In the genomic region with DNA sequence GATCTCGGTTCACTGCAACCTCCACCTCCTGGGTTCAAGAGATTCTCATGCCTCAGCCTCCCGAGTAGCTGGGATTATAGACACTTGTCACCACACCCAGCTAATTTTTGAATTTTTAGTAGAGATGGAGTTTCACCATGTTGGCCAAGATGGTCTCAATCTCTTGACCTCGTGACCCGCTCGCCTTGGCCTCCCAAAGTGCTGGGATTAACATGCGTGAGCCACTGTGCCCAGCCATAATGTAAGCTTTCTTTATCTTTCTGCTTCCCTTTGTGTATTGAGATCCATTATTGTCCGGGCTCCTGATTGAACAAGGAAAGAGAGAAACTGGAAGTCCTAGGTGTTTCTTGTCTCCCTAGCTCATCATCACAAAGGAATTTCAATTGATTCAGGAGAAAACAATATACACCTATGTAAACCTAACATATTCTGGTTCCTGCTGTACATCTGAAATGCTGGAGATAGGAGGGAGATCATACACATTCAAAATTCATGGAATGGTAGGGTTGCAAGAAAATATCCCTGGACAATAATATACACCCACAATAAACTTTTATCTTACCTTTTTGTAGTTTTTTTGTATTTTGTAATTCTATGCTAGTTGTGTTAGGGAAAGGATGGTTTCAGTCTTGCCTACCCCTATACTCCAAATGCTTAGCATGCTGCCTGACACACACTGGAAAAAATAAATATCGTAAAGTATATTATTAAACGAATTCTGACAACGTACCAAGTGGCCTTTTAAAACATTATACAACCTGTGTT, we compare ENCODE assay signal across 13 cellular contexts.
DNase-seq lines count a peak whose midpoint lies in the region; ATAC-seq and TF ChIP-seq lines count a peak whose summit lies in the region.
"Had no signal": no experiment of that assay in that cellular context is flagged by ENCODE, and none has a peak within 500 bp of the region (broad histone marks: within the 10 kb centered on the region; RNA-seq: fewer than 3 reads in every experiment).

No MANE protein-coding gene starts in this region.

- H3K27me3 ChIP-seq in RWPE2 (ENCODE audit: insufficient read depth, poor library complexity, severe bottlenecking) (no peaks in the 10 kb centered on the region), foreskin keratinocyte (no peaks in the 10 kb centered on the region), heart left ventricle (no peaks in the 10 kb centered on the region)

- CTCF ChIA-PET in Calu3 (lab: Charles Lee), result interaction anchor here (0.8 to 2.8 kb wide), 5 partner anchors 10 to 192 kb away, joined by 3 to 10 read pairs (median 3); no protein-coding TSS in a partner anchor

- intact Hi-C loops in Calu3 (cut with micrococcal nuclease; ENCODE audit: unreplicated experiment), result loop anchor here (2.0 kb wide), 1 partner anchor 126 kb away; no protein-coding TSS in a partner anchor
- intact Hi-C loops in heart left ventricle (cut with DNase I), result loop anchor here in 8 of 10 donors (2.0 to 10.0 kb wide), 6 partner anchors 92 to 1048 kb away; a partner anchor contains a TSS

- H3K4me3 ChIP-seq in RWPE2 (ENCODE audit: severe bottlenecking) (no peak overlapping the region), heart left ventricle (no peak overlapping the region)
- H3K4me3 ChIP-seq: GM12878, HAP-1 had no signal

- H3K9me3 ChIP-seq in RWPE2 (ENCODE audit: severe bottlenecking) (no peaks in the 10 kb centered on the region), heart left ventricle (no peaks in the 10 kb centered on the region)
- H3K9me3 ChIP-seq: Caco-2, HAP-1 had no signal

- H3K27me3 Mint-ChIP-seq in Calu3 (ENCODE audit: unreplicated experiment), result no peaks in the 10 kb centered on the region
- H3K27me3 Mint-ChIP-seq: IgD-negative memory B cell had no signal

- WGBS in heart left ventricle, 4 donors, result 92 to 97% (median 93%) methylated on average over 10 of the region's 10 CpGs

- H3K4me1 ChIP-seq in RWPE2 (ENCODE audit: insufficient read depth, poor library complexity, severe bottlenecking) (peaks cover 49% of the 10 kb centered on the region), foreskin keratinocyte (peaks cover 50% of the 10 kb centered on the region), heart left ventricle (peaks cover 0 to 25% (median 0%) of the 10 kb centered on the region in 12 donors)
- H3K4me1 ChIP-seq: HAP-1 had no signal

- no peaks in the 10 kb centered on the region for H3K36me3 ChIP-seq in RWPE2 (ENCODE audit: low read depth)
- H3K36me3 ChIP-seq in heart left ventricle, result no peaks in the 10 kb centered on the region
- H3K36me3 ChIP-seq: HAP-1 had no signal

- peaks cover 89% of the 10 kb centered on the region for H3K4me1 Mint-ChIP-seq in Calu3 (ENCODE audit: low read depth, unreplicated experiment)
- H3K4me1 Mint-ChIP-seq: CD8-positive, alpha-beta memory T cell had no signal

- no TSS peak for BruUV-seq in Calu3 (replicated peaks; lab: Mats Ljungman, UMichigan)

- peak overlapping the region; percentile 97 for H3K27ac Mint-ChIP-seq in Calu3 (ENCODE audit: unreplicated experiment)
- H3K27ac Mint-ChIP-seq: CD8-positive, alpha-beta memory T cell; HFFc6; IgD-negative memory B cell had no signal

- no peak for TF ChIP-seq CTCF in Calu3 (IDR thresholded peaks at IDR 0.05; ENCODE audit: unreplicated experiment)
- TF ChIP-seq CTCF in RWPE2 (IDR thresholded peaks at IDR 0.05; ENCODE audit: poor library complexity, severe bottlenecking), result no peak
- TF ChIP-seq CTCF in foreskin keratinocyte (conservative IDR thresholded peaks at IDR 0.05), result no peak
- TF ChIP-seq CTCF in heart left ventricle (IDR thresholded peaks at IDR 0.05), result no peak

- peaks cover 32% of the 10 kb centered on the region for H3K36me3 Mint-ChIP-seq in Calu3 (ENCODE audit: insufficient read depth, unreplicated experiment)
- H3K36me3 Mint-ChIP-seq: CD8-positive, alpha-beta memory T cell had no signal

- ATAC-seq in RWPE2 (ENCODE audit: low read depth) (no peak; the same call in 2 of the 3 replicates), foreskin keratinocyte (no peak), heart left ventricle (no peak), left lobe of liver (no peak), GM19397 (IDR thresholded peaks at IDR 0.05; ENCODE audit: unreplicated experiment) (no peak)

- no peak for TF ChIP-seq POLR2A in heart left ventricle (IDR thresholded peaks at IDR 0.05)

- H3K9me3 Mint-ChIP-seq in Calu3 (ENCODE audit: low read depth, unreplicated experiment), result no peaks in the 10 kb centered on the region
- H3K9me3 Mint-ChIP-seq: CD8-positive, alpha-beta memory T cell; IgD-negative memory B cell had no signal

- H3K4me3 Mint-ChIP-seq in Calu3 (ENCODE audit: low read depth, unreplicated experiment), result no peak overlapping the region
- H3K4me3 Mint-ChIP-seq: CD8-positive, alpha-beta memory T cell; HFFc6; IgD-negative memory B cell had no signal

- peak overlapping the region; percentile 93 for H3K27ac ChIP-seq in RWPE2 (ENCODE audit: poor library complexity, severe bottlenecking)
- peak overlapping the region; percentile 98 for H3K27ac ChIP-seq in foreskin keratinocyte
- H3K27ac ChIP-seq in heart left ventricle, result no peak overlapping the region

- no peak for DNase-seq in Calu3
- no peak for DNase-seq in RWPE2 (ENCODE audit: low spot score)
- DNase-seq in foreskin keratinocyte, result peak in 1 of 2 donors; percentile 67
- DNase-seq in heart left ventricle, result no peak
- DNase-seq in left lobe of liver (ENCODE audit: low spot score), result no peak
- DNase-seq: CD8-positive, alpha-beta memory T cell; DMS79; HFFc6 had no signal

Comparison
In these comparisons a context has a peak if more than half of its experiments do, and no peak if none do; other contexts are left out.
1. H3K27ac ChIP-seq: peak in RWPE2 (single experiment) and foreskin keratinocyte (single experiment); none in heart left ventricle (0 of 12).